8 cellular contexts compared by ENCODE assay signal in the genomic region with DNA sequence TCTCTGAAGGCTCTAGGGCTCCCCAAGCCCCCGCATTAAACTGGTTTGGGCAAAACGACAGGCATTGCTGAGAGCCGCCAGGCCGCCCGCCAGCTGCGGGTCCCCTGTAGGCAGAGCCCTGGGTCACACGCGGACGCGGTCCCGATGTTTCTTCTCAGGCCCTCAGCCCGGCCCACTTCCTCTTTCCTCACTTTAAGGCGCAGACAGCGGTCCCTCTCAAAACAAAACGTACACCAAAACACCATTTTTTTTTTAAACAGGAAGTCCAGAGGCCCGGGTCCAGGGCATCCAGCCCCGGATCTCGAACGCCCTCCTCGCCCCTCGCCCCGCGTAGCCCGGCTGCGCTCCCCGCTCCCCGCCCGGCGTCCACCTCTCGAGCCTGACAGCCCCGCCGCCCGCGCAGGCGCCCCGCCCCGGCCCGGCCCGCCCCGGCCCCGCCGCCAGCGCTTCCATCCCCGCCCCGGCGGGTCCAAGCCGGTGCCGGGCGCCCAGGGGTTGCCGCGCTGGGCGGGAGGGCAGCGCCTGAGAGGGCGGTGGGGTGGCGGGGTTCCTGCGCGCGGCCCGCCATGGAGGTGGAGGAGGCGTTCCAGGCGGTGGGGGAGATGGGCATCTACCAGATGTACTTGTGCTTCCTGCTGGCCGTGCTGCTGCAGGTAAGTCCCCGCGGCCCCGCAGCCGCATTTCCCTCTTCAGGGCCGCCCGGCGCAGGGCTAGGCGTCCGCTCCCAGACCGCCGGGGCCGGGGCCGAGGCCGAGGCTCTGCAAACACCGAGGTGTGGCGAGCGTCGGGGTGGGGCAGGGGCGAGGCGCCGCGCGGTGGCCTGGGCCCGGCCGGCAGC. TPM values are rescaled to one million over a fixed set of nuclear protein-coding genes. Genes with fewer than 3 reads are reported as not detected.
DNase-seq lines count a peak whose midpoint lies in the region; ATAC-seq lines count a peak whose summit lies in the region.

Gene SLC22A15 (plus strand): TSS at position 452 of the 838 bp plus-strand sequence. CDS start 115 bp downstream, at position 567.

- H3K27ac ChIP-seq in HUES6 (ENCODE audit: low read depth, low read length) = no peak within 1 kb of the TSS; the same call in 1 of the 2 replicates
- peak within 1 kb of the TSS; percentile 91 for H3K27ac ChIP-seq in caudate nucleus (ENCODE audit: low read depth, low read length)

- ATAC-seq in GM21529 (IDR thresholded peaks at IDR 0.05; ENCODE audit: unreplicated experiment) = peak; percentile 93

- H3K4me3 ChIP-seq in GM08714 (ENCODE audit: low read length) = peak within 1 kb of the TSS; percentile 51
- peak within 1 kb of the TSS; percentile 70 for H3K4me3 ChIP-seq in HUES6 (ENCODE audit: low read depth, low read length)
- H3K4me3 ChIP-seq in skeletal muscle satellite cell (ENCODE audit: low read length) = peak within 1 kb of the TSS; percentile 81

- no peaks in the 10 kb centered on the region for H3K9me3 ChIP-seq in HUES6 (ENCODE audit: control insufficient read depth, insufficient read depth, low read depth, low read length)
- H3K9me3 ChIP-seq in skeletal muscle satellite cell (replicated peaks; ENCODE audit: low read length) = no peaks in the 10 kb centered on the region

- H3K27me3 ChIP-seq in HUES6 (ENCODE audit: control insufficient read depth, insufficient read depth, low read length) = no peaks in the 10 kb centered on the region
- H3K27me3 ChIP-seq in skeletal muscle satellite cell (ENCODE audit: control insufficient read depth, insufficient read depth, low read length) = no peaks in the 10 kb centered on the region

- peak within 1 kb of the TSS; percentile 94 for H3K4me2 ChIP-seq in skeletal muscle satellite cell (ENCODE audit: low read length)

- peak within 1 kb of the TSS; percentile 75 for H3K9ac ChIP-seq in HUES6 (ENCODE audit: low read length)
- H3K9ac ChIP-seq in skeletal muscle satellite cell (ENCODE audit: low read depth, low read length) = peak within 1 kb of the TSS; percentile 85

- DNase-seq in T-helper 2 cell (peak in 3 of 5 experiments; percentile 4 to 37 (median 11)), caudate nucleus (lab: John Stamatoyannopoulos, UW) (peak in 46 of 61 donors; percentile 25 to 85 (median 62)), iPS-NIHi7 (ENCODE audit: extremely low spot score) (peak; percentile 69), NCI-H1436 treated with DMSO at 0.1 percent for 48 hours (lab: John Stamatoyannopoulos, UW) (no peak)

- H3K4me1 ChIP-seq in HUES6 (ENCODE audit: control insufficient read depth, insufficient read depth, low read length) (peaks cover 29% of the 10 kb centered on the region), skeletal muscle satellite cell (ENCODE audit: control insufficient read depth, insufficient read depth, low read length) (peaks cover 16% of the 10 kb centered on the region)

- no peaks in the 10 kb centered on the region for H3K36me3 ChIP-seq in HUES6 (ENCODE audit: control insufficient read depth, insufficient read depth, low read length)
- no peaks in the 10 kb centered on the region for H3K36me3 ChIP-seq in skeletal muscle satellite cell (ENCODE audit: insufficient read depth, low read length)

RNA-seq across cellular contexts. Expression of gene SLC22A15, which starts in this region (rescaled TPM):
- total RNA-seq in skeletal muscle satellite cell (2012; rRNA removed) = 4.2 and 7.4 TPM in 2 replicates
